ENCODE assay signal across 1 cellular context in the genomic region with DNA sequence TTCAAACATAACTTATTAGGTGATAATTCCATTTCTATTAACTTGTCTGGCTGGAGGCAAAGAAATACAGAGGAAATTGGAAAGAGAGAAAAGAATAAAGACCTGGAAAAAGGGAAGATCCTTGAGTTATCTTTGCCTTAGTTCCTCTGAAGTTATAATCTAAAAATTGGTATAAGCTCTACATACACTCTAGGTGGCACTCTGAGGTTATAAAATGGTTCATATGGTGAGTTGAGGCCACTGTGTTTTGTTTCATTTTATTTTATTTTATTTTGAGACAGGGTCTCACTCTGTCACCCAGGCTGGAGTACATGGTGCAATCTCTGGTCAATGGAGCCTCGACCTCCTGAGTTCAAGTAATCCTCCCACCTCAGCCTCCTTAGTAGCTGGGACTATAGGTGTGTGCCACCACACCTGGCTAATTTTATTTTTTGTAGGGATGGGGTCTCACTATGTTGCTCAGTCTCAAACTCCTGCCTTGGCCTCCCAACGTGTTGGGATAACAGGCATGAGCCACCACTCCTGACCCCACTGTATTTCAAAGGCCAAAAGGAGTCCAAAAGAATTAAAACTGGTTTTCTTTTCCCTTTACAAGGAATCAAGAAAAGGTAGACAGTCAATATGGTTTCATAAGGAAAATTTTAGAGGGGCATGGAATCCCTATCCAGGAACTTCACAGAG.
TF ChIP-seq lines count a peak whose summit lies in the region.

No MANE protein-coding gene starts in this region.

TF ChIP-seq in Ishikawa, 13 proteins besides CTCF, POLR2A, EP300 and RAD21 (continued from another document):
- TF ChIP-seq CREB1 (IDR thresholded peaks at IDR 0.05; ENCODE audit: low read depth) = no peak
- TF ChIP-seq TEAD4 (IDR thresholded peaks at IDR 0.05) = no peak
- TF ChIP-seq TCF12 (IDR thresholded peaks at IDR 0.05; ENCODE audit: low read depth) = no peak
- TF ChIP-seq TAF1 (IDR thresholded peaks at IDR 0.05; ENCODE audit: low read depth) = no peak
- no peak for TF ChIP-seq EGR1 (IDR thresholded peaks at IDR 0.05)
- no peak for TF ChIP-seq CEBPB (IDR thresholded peaks at IDR 0.05)
TF ChIP-seq in Ishikawa: peak in this region for 0.
